In genomic region chr9:81268048-81268447, GRCh38 we compare ENCODE assay signal across 32 cellular contexts.
DNase-seq lines count a peak whose midpoint lies in the region; ATAC-seq and TF ChIP-seq lines count a peak whose summit lies in the region.
"Had no signal": no experiment of that assay in that cellular context is flagged by ENCODE, and none has a peak within 500 bp of the region (broad histone marks: within the 10 kb centered on the region; RNA-seq: fewer than 3 reads in every experiment).

No MANE protein-coding gene starts in this region.

- peaks cover 5% of the 10 kb centered on the region for H3K27me3 ChIP-seq in mammary epithelial cell (ENCODE audit: insufficient read depth, low read length)
- H3K27me3 ChIP-seq in lower lobe of right lung (ENCODE audit: low read depth) = no peaks in the 10 kb centered on the region
- H3K27me3 ChIP-seq in naive thymus-derived CD4-positive, alpha-beta T cell (ENCODE audit: control insufficient read depth in 2 of 2, insufficient read depth in 2 of 2, low read length in 2 of 2) = no peaks in the 10 kb centered on the region
- H3K27me3 ChIP-seq in neuronal stem cell (ENCODE audit: control insufficient read depth in 3 of 3, insufficient read depth in 3 of 3, low read depth in 1 of 3, low read length in 3 of 3) = no peaks in the 10 kb centered on the region
- H3K27me3 ChIP-seq: breast epithelium, heart right ventricle had no signal

- no peak overlapping the region for H2BK12ac ChIP-seq in neuronal stem cell (ENCODE audit: low read length)

- H3K4me2 ChIP-seq in mammary epithelial cell (ENCODE audit: insufficient read depth, low read depth, low read length) = no peak overlapping the region
- H3K4me2 ChIP-seq in neuronal stem cell (ENCODE audit: insufficient read depth, low read length, poor library complexity, severe bottlenecking) = no peak overlapping the region
- H3K4me2 ChIP-seq: GM23338 had no signal

- in situ Hi-C loops in mammary epithelial cell (cut with MboI; ENCODE audit: low sequenced_read_pairs in 2 of 2) = no loop called here
- in situ Hi-C loops in astrocyte of the spinal cord (cut with HindIII; ENCODE audit: low sequenced_read_pairs) = no loop called here

- DNase-seq in MCF 10A (ENCODE audit: unreplicated experiment) = peak; percentile 52
- DNase-seq in mammary epithelial cell = no peak
- DNase-seq in astrocyte of the spinal cord (ENCODE audit: low read depth, low spot score) = peak; percentile 45
- DNase-seq in fibroblast of pulmonary artery (ENCODE audit: low read depth) = peak; percentile 11
- no peak for DNase-seq in lower lobe of right lung
- no peak for DNase-seq in naive thymus-derived CD4-positive, alpha-beta T cell
- DNase-seq in neuronal stem cell (ENCODE audit: low spot score) = no peak
- DNase-seq in NCI-H345 (lab: John Stamatoyannopoulos, UW) = no peak
- DNase-seq: activated B cell treated with CpG ODN at 0.5 μM for 24 hours; activated T-cell treated with anti-CD3 and anti-CD28 coated beads, Interleukin-2, amount 50 U/mL, for 72 hours; Calu3; DMS79 treated with DMSO at 0.1 percent for 48 hours; effector CD4-positive, alpha-beta T cell; foreskin melanocyte; heart right ventricle; HFFc6; midbrain; naive thymus-derived CD8-positive, alpha-beta T cell; NCI-H1092; NCI-H1930; NCI-H526; NK-92 treated with Interleukin-12 subunit alpha and Interleukin-12 subunit beta, amount 100 ng/mL, for 24 hours; occipital lobe had no signal

- H3K27me3 Mint-ChIP-seq in MCF 10A (ENCODE audit: insufficient read depth, unreplicated experiment) = no peaks in the 10 kb centered on the region
- no peaks in the 10 kb centered on the region for H3K27me3 Mint-ChIP-seq in naive thymus-derived CD4-positive, alpha-beta T cell
- H3K27me3 Mint-ChIP-seq: activated B cell treated with CpG ODN at 0.5 μM for 24 hours; IgD-negative memory B cell; naive thymus-derived CD8-positive, alpha-beta T cell; stimulated activated memory B cell treated with anti-CD40 and anti-IgM and Interleukin-4, amounts not matched to agents 10 μg/mL and 1 μg/mL and 100 μg/mL, for 72 hours; type B pancreatic cell had no signal

- H3K4me1 ChIP-seq in mammary epithelial cell (ENCODE audit: insufficient read depth, low read length) (peaks cover 5% of the 10 kb centered on the region), lower lobe of right lung (no peaks in the 10 kb centered on the region), neuronal stem cell (ENCODE audit: control insufficient read depth in 2 of 2, insufficient read depth in 1 of 2, low read depth in 1 of 2, low read length in 2 of 2) (peaks cover 0 to 3% of the 10 kb centered on the region in 2 donors)
- H3K4me1 ChIP-seq in naive thymus-derived CD4-positive, alpha-beta T cell (ENCODE audit: control insufficient read depth in 2 of 2, insufficient read depth in 2 of 2, low read length in 2 of 2) = no peaks in the 10 kb centered on the region
- H3K4me1 ChIP-seq: breast epithelium, prostate gland had no signal

- H3K4ac ChIP-seq in neuronal stem cell (ENCODE audit: low read length) = no peak overlapping the region

- ATAC-seq in lower lobe of right lung = no peak
- no peak for ATAC-seq in naive thymus-derived CD4-positive, alpha-beta T cell
- ATAC-seq: activated T-cell treated with anti-CD3 and anti-CD28 coated beads, Interleukin-2, amount 50 U/mL, for 72 hours; GM23338; heart right ventricle; naive thymus-derived CD8-positive, alpha-beta T cell; stimulated activated memory B cell treated with anti-CD40 and anti-IgM and Interleukin-4, amounts not matched to agents 10 μg/mL and 1 μg/mL and 100 μg/mL, for 72 hours had no signal

- no peaks in the 10 kb centered on the region for H3K79me2 ChIP-seq in mammary epithelial cell (ENCODE audit: insufficient read depth, low read length)

- H3K14ac ChIP-seq in neuronal stem cell (ENCODE audit: low read length) = no peak overlapping the region

- intact Hi-C loops in MCF 10A (cut with micrococcal nuclease) = no loop called here
- intact Hi-C loops in mammary epithelial cell (cut with micrococcal nuclease) = loop anchor here (10.0 kb wide), 1 partner anchor 417 kb away; the partner anchor contains the start of gene TLE1
- intact Hi-C loops in lower lobe of right lung (cut with DNase I) = no loop called here
- intact Hi-C loops in naive thymus-derived CD4-positive, alpha-beta T cell (cut with micrococcal nuclease) = no loop called here

- H4K91ac ChIP-seq in neuronal stem cell (ENCODE audit: low read depth, low read length, poor library complexity) = no peak overlapping the region

- no peak for TF ChIP-seq CTCF in MCF 10A (IDR thresholded peaks at IDR 0.05; ENCODE audit: unreplicated experiment)
- no peak for TF ChIP-seq CTCF in mammary epithelial cell (conservative IDR thresholded peaks at IDR 0.05 in 1 of 2, IDR thresholded peaks at IDR 0.05 in 1 of 2; ENCODE audit: extremely low read depth in 1 of 2, insufficient read depth in 1 of 2, low read depth in 1 of 2, low read length in 2 of 2)
- TF ChIP-seq CTCF in astrocyte of the spinal cord (IDR thresholded peaks at IDR 0.05; ENCODE audit: low read depth, low read length) = no peak
- TF ChIP-seq CTCF in fibroblast of pulmonary artery (IDR thresholded peaks at IDR 0.05; ENCODE audit: low read length, missing control alignments) = no peak
- no peak for TF ChIP-seq CTCF in lower lobe of right lung (IDR thresholded peaks at IDR 0.05)

- H3K4me1 Mint-ChIP-seq in MCF 10A (ENCODE audit: insufficient read depth, unreplicated experiment) = no peaks in the 10 kb centered on the region
- no peaks in the 10 kb centered on the region for H3K4me1 Mint-ChIP-seq in naive thymus-derived CD4-positive, alpha-beta T cell
- H3K4me1 Mint-ChIP-seq: activated B cell treated with CpG ODN at 0.5 μM for 24 hours; GM23338; IgD-negative memory B cell; naive thymus-derived CD8-positive, alpha-beta T cell; stimulated activated memory B cell treated with anti-CD40 and anti-IgM and Interleukin-4, amounts not matched to agents 10 μg/mL and 1 μg/mL and 100 μg/mL, for 72 hours had no signal

- no peak overlapping the region for H2BK15ac ChIP-seq in neuronal stem cell (ENCODE audit: low read length)

- no peaks in the 10 kb centered on the region for H3K36me3 Mint-ChIP-seq in MCF 10A (ENCODE audit: insufficient read depth, unreplicated experiment)
- no peaks in the 10 kb centered on the region for H3K36me3 Mint-ChIP-seq in naive thymus-derived CD4-positive, alpha-beta T cell
- H3K36me3 Mint-ChIP-seq: IgD-negative memory B cell; naive thymus-derived CD8-positive, alpha-beta T cell; stimulated activated memory B cell treated with anti-CD40 and anti-IgM and Interleukin-4, amounts not matched to agents 10 μg/mL and 1 μg/mL and 100 μg/mL, for 72 hours; type B pancreatic cell had no signal

- dilution Hi-C loops in mammary epithelial cell (cut with HindIII; ENCODE audit: low sequenced_read_pairs) = no loop called here

- POLR2A ChIA-PET in MCF 10A (lab: Yijun Ruan, JAX) = no interaction called here
- POLR2A ChIA-PET in naive thymus-derived CD4-positive, alpha-beta T cell (lab: Charles Lee) = no interaction called here

- H3K9me3 ChIP-seq in mammary epithelial cell (replicated peaks; ENCODE audit: insufficient read depth, low read length) = peaks cover 8% of the 10 kb centered on the region
- H3K9me3 ChIP-seq in lower lobe of right lung = no peaks in the 10 kb centered on the region
- no peaks in the 10 kb centered on the region for H3K9me3 ChIP-seq in naive thymus-derived CD4-positive, alpha-beta T cell (ENCODE audit: control insufficient read depth in 2 of 3, low read length in 3 of 3)
- H3K9me3 ChIP-seq in neuronal stem cell (replicated peaks in 1 of 2; ENCODE audit: control insufficient read depth in 2 of 2, insufficient read depth in 1 of 2, low read depth in 1 of 2, low read length in 2 of 2) = peaks cover 0 to 3% of the 10 kb centered on the region in 2 donors
- H3K9me3 ChIP-seq: prostate gland had no signal

- no peaks in the 10 kb centered on the region for H3K79me1 ChIP-seq in neuronal stem cell (ENCODE audit: low read depth, low read length)

- no peak overlapping the region for H2AFZ ChIP-seq in mammary epithelial cell (ENCODE audit: low read depth, low read length)
- H2AFZ ChIP-seq in neuronal stem cell (ENCODE audit: low read length) = no peak overlapping the region
- H2AFZ ChIP-seq: GM23338 had no signal

- H2AK5ac ChIP-seq in neuronal stem cell (ENCODE audit: low read depth, low read length) = no peak overlapping the region

- 91% methylated on average over 1 of the region's 1 CpG for WGBS in mammary epithelial cell (ENCODE audit: low coverage, missing lambda C conversion rate)
- no CpG with 5 or more reads among the region's 1 CpG for WGBS in neuronal stem cell (ENCODE audit: extremely low coverage in 2 of 2, insufficient read length in 2 of 2, insufficient replicate concordance in 1 of 2), 2 donors

- H3K27ac ChIP-seq in mammary epithelial cell (ENCODE audit: insufficient read depth, low read depth, low read length) (no peak overlapping the region), lower lobe of right lung (no peak overlapping the region), neuronal stem cell (replicated peaks; ENCODE audit: low read length) (no peak overlapping the region)
- no peak overlapping the region for H3K27ac ChIP-seq in naive thymus-derived CD4-positive, alpha-beta T cell (ENCODE audit: low read depth, low read length)
- H3K27ac ChIP-seq: 22Rv1, breast epithelium, epithelial cell of prostate, heart right ventricle, prostate gland, SK-N-MC had no signal

- no peak overlapping the region for H2BK120ac ChIP-seq in neuronal stem cell (ENCODE audit: low read depth, low read length)

- CTCF ChIA-PET in MCF 10A (lab: Yijun Ruan, JAX) (interaction anchor here (0.5 kb wide), 1 partner anchor 889 kb away, joined by 3 read pairs; no protein-coding TSS in a partner anchor), mammary epithelial cell (lab: Charles Lee; ENCODE audit: low non-redundant PET) (no interaction called here)
- CTCF ChIA-PET in naive thymus-derived CD4-positive, alpha-beta T cell (lab: Charles Lee) = no interaction called here

- BruUV-seq in MCF 10A (replicated peaks; lab: Mats Ljungman, UMichigan) = no TSS peak
- BruUV-seq in mammary epithelial cell (replicated peaks; lab: Mats Ljungman, UMichigan) = no TSS peak

- H3K9ac ChIP-seq in mammary epithelial cell (ENCODE audit: insufficient read depth, low read length) (no peak overlapping the region), neuronal stem cell (ENCODE audit: low read depth, low read length, poor library complexity) (no peak overlapping the region)

- H3K27ac Mint-ChIP-seq in MCF 10A (ENCODE audit: low read depth, unreplicated experiment) = no peak overlapping the region
- H3K27ac Mint-ChIP-seq in naive thymus-derived CD4-positive, alpha-beta T cell = no peak overlapping the region
- H3K27ac Mint-ChIP-seq: activated B cell treated with CpG ODN at 0.5 μM for 24 hours; activated T-cell treated with anti-CD3 and anti-CD28 coated beads, Interleukin-2, amount 50 U/mL, for 72 hours; GM23338; HFFc6; IgD-negative memory B cell; naive thymus-derived CD8-positive, alpha-beta T cell; stimulated activated memory B cell treated with anti-CD40 and anti-IgM and Interleukin-4, amounts not matched to agents 10 μg/mL and 1 μg/mL and 100 μg/mL, for 72 hours; type B pancreatic cell had no signal

- H3K18ac ChIP-seq in neuronal stem cell (ENCODE audit: low read length) = no peak overlapping the region

- H3K36me3 ChIP-seq in mammary epithelial cell (ENCODE audit: insufficient read depth, low read length) (no peaks in the 10 kb centered on the region), lower lobe of right lung (no peaks in the 10 kb centered on the region), neuronal stem cell (replicated peaks in 1 of 2; ENCODE audit: control insufficient read depth in 2 of 2, insufficient read depth in 2 of 2, low read length in 2 of 2) (no peaks in the 10 kb centered on the region)
- H3K36me3 ChIP-seq in naive thymus-derived CD4-positive, alpha-beta T cell (ENCODE audit: control insufficient read depth in 2 of 3, insufficient read depth in 3 of 3, low read length in 3 of 3) = no peaks in the 10 kb centered on the region
- H3K36me3 ChIP-seq: breast epithelium, heart right ventricle, prostate gland had no signal

- H4K20me1 ChIP-seq in mammary epithelial cell (ENCODE audit: insufficient read depth, low read length) = no peaks in the 10 kb centered on the region

- no peak overlapping the region for H3K23ac ChIP-seq in neuronal stem cell (ENCODE audit: low read depth, low read length, poor library complexity)

- H3K9me3 Mint-ChIP-seq in MCF 10A (ENCODE audit: unreplicated experiment) = no peaks in the 10 kb centered on the region
- H3K9me3 Mint-ChIP-seq in naive thymus-derived CD4-positive, alpha-beta T cell = peaks cover 0 to 16% (median 7%) of the 10 kb centered on the region in 11 donors

- no peak overlapping the region for H3K4me3 ChIP-seq in mammary epithelial cell (replicated peaks in 1 of 3; ENCODE audit: insufficient read depth in 1 of 3, low read depth in 2 of 3, low read length in 3 of 3)
- no peak overlapping the region for H3K4me3 ChIP-seq in astrocyte of the spinal cord (ENCODE audit: low read depth, low read length)
- H3K4me3 ChIP-seq in fibroblast of pulmonary artery (replicated peaks; ENCODE audit: low read depth, low read length) = no peak overlapping the region
- H3K4me3 ChIP-seq in lower lobe of right lung = no peak overlapping the region
- no peak overlapping the region for H3K4me3 ChIP-seq in naive thymus-derived CD4-positive, alpha-beta T cell (ENCODE audit: low read length)
- no peak overlapping the region for H3K4me3 ChIP-seq in neuronal stem cell (ENCODE audit: low read length in 2 of 2)
- H3K4me3 ChIP-seq: breast epithelium, GM23338, heart right ventricle, prostate gland, SK-N-MC had no signal

- H3K4me3 Mint-ChIP-seq in MCF 10A (ENCODE audit: unreplicated experiment) = no peak overlapping the region
- no peak overlapping the region for H3K4me3 Mint-ChIP-seq in naive thymus-derived CD4-positive, alpha-beta T cell
- H3K4me3 Mint-ChIP-seq: activated B cell treated with CpG ODN at 0.5 μM for 24 hours; activated T-cell treated with anti-CD3 and anti-CD28 coated beads, Interleukin-2, amount 50 U/mL, for 72 hours; GM23338; HFFc6; IgD-negative memory B cell; naive thymus-derived CD8-positive, alpha-beta T cell; stimulated activated memory B cell treated with anti-CD40 and anti-IgM and Interleukin-4, amounts not matched to agents 10 μg/mL and 1 μg/mL and 100 μg/mL, for 72 hours; type B pancreatic cell had no signal

- H4K8ac ChIP-seq in neuronal stem cell (ENCODE audit: low read depth, low read length) = no peak overlapping the region

- no peak overlapping the region for H2BK5ac ChIP-seq in neuronal stem cell (ENCODE audit: low read length)

Comparison
In these comparisons a context has a peak if more than half of its experiments do, and no peak if none do; other contexts are left out.
1. DNase-seq: peak in MCF 10A (single experiment), astrocyte of the spinal cord (single experiment) and fibroblast of pulmonary artery (single experiment); none in mammary epithelial cell (single experiment), lower lobe of right lung (single experiment), naive thymus-derived CD4-positive, alpha-beta T cell (0 of 9), neuronal stem cell (single experiment) and NCI-H345 (single experiment).